ENCODE assay signal across 17 cellular contexts in the genomic region with DNA sequence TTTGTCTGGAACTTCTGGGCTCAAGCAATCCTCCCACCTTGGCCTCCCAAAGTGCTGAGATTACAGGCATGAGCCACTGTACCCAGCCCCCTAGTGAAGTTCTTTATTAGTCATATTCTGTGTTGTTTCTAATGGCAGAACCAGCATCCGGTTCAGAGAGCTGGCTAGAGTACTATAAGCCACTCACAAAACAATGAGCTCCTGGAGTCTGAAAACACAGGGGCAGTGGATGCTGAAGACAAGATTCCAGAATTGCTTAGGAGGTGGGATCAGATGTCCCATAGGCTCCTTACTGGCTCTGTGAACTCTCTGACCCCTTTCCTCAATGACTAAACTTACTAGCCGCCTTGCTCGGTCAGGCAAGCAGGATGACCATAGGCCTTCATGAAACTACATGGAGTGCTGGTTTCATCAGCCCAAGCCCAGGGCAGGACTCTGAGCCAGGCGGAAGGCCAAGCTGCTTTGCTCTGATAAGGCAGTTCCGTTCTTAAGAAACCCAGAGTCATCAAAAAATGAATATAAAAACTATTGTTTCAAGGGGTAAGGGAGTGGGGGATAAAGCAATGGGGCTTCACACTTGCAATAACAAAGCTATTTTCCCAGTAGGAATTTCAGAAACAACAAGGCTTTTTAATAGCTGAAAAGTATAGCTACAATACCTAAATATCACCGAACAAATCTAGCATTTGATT. TPM values are rescaled to one million over a fixed set of nuclear protein-coding genes. Genes with fewer than 3 reads are reported as not detected.
DNase-seq lines count a peak whose midpoint lies in the region; ATAC-seq, FAIRE-seq and TF ChIP-seq lines count a peak whose summit lies in the region.
"Had no signal": no experiment of that assay in that cellular context is flagged by ENCODE, and none has a peak within 500 bp of the region (broad histone marks: within the 10 kb centered on the region; RNA-seq: fewer than 3 reads in every experiment).

No MANE protein-coding gene starts in this region.

- H3K4me1 ChIP-seq in HEK293 (ENCODE audit: control insufficient read depth, insufficient read depth, low read length) (no peaks in the 10 kb centered on the region), colonic mucosa (no peaks in the 10 kb centered on the region), psoas muscle (peaks cover 26% of the 10 kb centered on the region)
- H3K4me1 ChIP-seq: HAP-1 had no signal

- TF ChIP-seq CTCF in HEK293 (tag by site-specific recombination; IDR thresholded peaks at IDR 0.05) (no peak), colonic mucosa (IDR thresholded peaks at IDR 0.05) (no peak), psoas muscle (IDR thresholded peaks at IDR 0.05) (no peak)

- no peak overlapping the region for H3K27ac Mint-ChIP-seq in activated naive CD4-positive, alpha-beta T cell treated with anti-CD3 and anti-CD28 coated beads, Interleukin-2, amount 50 U/mL, for 72 hours
- H3K27ac Mint-ChIP-seq: activated naive CD8-positive, alpha-beta T cell treated with anti-CD3 and anti-CD28 coated beads, Interleukin-2, amount 50 U/mL, for 24 hours; T-helper 1 cell treated with Interleukin-12 subunit alpha and Interleukin-12 subunit beta and Interleukin-4 antibody, amounts not matched to agents 30 μg/mL and 1 μg/mL, for 36 hours had no signal

- H3K4me3 ChIP-seq in HEK293 (ENCODE audit: low read depth, low read length), result no peak overlapping the region
- H3K4me3 ChIP-seq in colonic mucosa, result no peak overlapping the region
- H3K4me3 ChIP-seq in psoas muscle, result no peak overlapping the region
- H3K4me3 ChIP-seq: HAP-1 had no signal

- H3K27ac ChIP-seq in HEK293 (ENCODE audit: extremely low read depth, low read depth, low read length), result no peak overlapping the region
- H3K27ac ChIP-seq in colonic mucosa, result no peak overlapping the region
- peak overlapping the region; percentile 57 for H3K27ac ChIP-seq in psoas muscle

- CTCF ChIA-PET in HEK293 (lab: Yijun Ruan, JAX), result interaction anchor here (0.9 to 2.3 kb wide), 2 partner anchors 9 to 12 kb away, joined by 3 to 10 read pairs; no protein-coding TSS in a partner anchor

- no peaks in the 10 kb centered on the region for H3K27me3 ChIP-seq in colonic mucosa
- H3K27me3 ChIP-seq in psoas muscle (ENCODE audit: insufficient read depth in 3 of 3, low read length in 2 of 3), result no peaks in the 10 kb centered on the region

- H3K36me3 ChIP-seq in HEK293 (ENCODE audit: control insufficient read depth in 2 of 2, insufficient read depth in 1 of 2, low read length in 2 of 2) (peaks cover 0 to 81% of the 10 kb centered on the region in 2 experiments; a peak in 1 of 3 replicates), colonic mucosa (peaks cover 12% of the 10 kb centered on the region), psoas muscle (ENCODE audit: insufficient read depth in 1 of 2, low read depth in 1 of 2) (peaks cover 5 to 89% of the 10 kb centered on the region in 2 donors)

- no peak overlapping the region for H3K9ac ChIP-seq in colonic mucosa (ENCODE audit: low read depth in 2 of 2, low read length in 2 of 2)

- H3K36me3 Mint-ChIP-seq in activated naive CD4-positive, alpha-beta T cell treated with anti-CD3 and anti-CD28 coated beads, Interleukin-2, amount 50 U/mL, for 72 hours, result peaks cover 0 to 3% of the 10 kb centered on the region in 2 donors

- H3K9me3 Mint-ChIP-seq in activated naive CD4-positive, alpha-beta T cell treated with anti-CD3 and anti-CD28 coated beads, Interleukin-2, amount 50 U/mL, for 72 hours, result no peaks in the 10 kb centered on the region
- H3K9me3 Mint-ChIP-seq: activated naive CD8-positive, alpha-beta T cell treated with anti-CD3 and anti-CD28 coated beads, Interleukin-2, amount 50 U/mL, for 24 hours; T-helper 1 cell treated with Interleukin-12 subunit alpha and Interleukin-12 subunit beta and Interleukin-4 antibody, amounts not matched to agents 30 μg/mL and 1 μg/mL, for 36 hours had no signal

- intact Hi-C loops in colonic mucosa (cut with DNase I) (no loop called here), psoas muscle (cut with DNase I) (no loop called here)

- no peaks in the 10 kb centered on the region for H3K9me3 ChIP-seq in HEK293 (ENCODE audit: control insufficient read depth, insufficient read depth, low read depth, low read length)
- no peaks in the 10 kb centered on the region for H3K9me3 ChIP-seq in colonic mucosa
- no peaks in the 10 kb centered on the region for H3K9me3 ChIP-seq in psoas muscle
- H3K9me3 ChIP-seq: HAP-1 had no signal

- DNase-seq in colonic mucosa (peak; percentile 27), hepatic stellate cell (ENCODE audit: low spot score) (peak; percentile 53), psoas muscle (no peak), NCI-H2227 (lab: John Stamatoyannopoulos, UW; ENCODE audit: unreplicated experiment) (no peak), frontal cortex (ENCODE audit: low spot score in 2 of 2) (no peak)
- DNase-seq in activated naive CD4-positive, alpha-beta T cell treated with anti-CD3 and anti-CD28 coated beads, Interleukin-2, amount 50 U/mL, for 72 hours (ENCODE audit: low spot score in 2 of 2), result no peak
- DNase-seq in activated CD4-positive, alpha-beta T cell treated with anti-CD3 and anti-CD28 coated beads, Interleukin-2, amount 50 U/mL, for 4 hours, result no peak
- DNase-seq: activated naive CD8-positive, alpha-beta T cell treated with anti-CD3 and anti-CD28 coated beads, Interleukin-2, amount 50 U/mL, for 24 hours; DMS53; NCI-H2081 had no signal

- no peak for ATAC-seq in psoas muscle
- ATAC-seq in activated naive CD4-positive, alpha-beta T cell treated with anti-CD3 and anti-CD28 coated beads, Interleukin-2, amount 50 U/mL, for 72 hours, result no peak
- ATAC-seq: activated naive CD8-positive, alpha-beta T cell treated with anti-CD3 and anti-CD28 coated beads, Interleukin-2, amount 50 U/mL, for 24 hours had no signal

- no peak for FAIRE-seq in frontal cortex (lab: Jason Lieb, UNC)
- FAIRE-seq: GM12892, islet of Langerhans had no signal

- WGBS in psoas muscle, 3 donors, result 73 to 91% (median 91%) methylated on average over 6 of the region's 6 CpGs

- POLR2A ChIA-PET in HEK293 (lab: Yijun Ruan, JAX), result interaction anchor here (1.5 kb wide), 1 partner anchor 9 kb away, joined by 3 read pairs; no protein-coding TSS in a partner anchor

TF ChIP-seq in HEK293, 187 proteins besides CTCF, POLR2A, EP300 and RAD21:
- TF ChIP-seq ZNF391 (tag by site-specific recombination; IDR thresholded peaks at IDR 0.05; ENCODE audit: borderline replicate concordance, low read depth), result no peak
- TF ChIP-seq, protein P1, sequence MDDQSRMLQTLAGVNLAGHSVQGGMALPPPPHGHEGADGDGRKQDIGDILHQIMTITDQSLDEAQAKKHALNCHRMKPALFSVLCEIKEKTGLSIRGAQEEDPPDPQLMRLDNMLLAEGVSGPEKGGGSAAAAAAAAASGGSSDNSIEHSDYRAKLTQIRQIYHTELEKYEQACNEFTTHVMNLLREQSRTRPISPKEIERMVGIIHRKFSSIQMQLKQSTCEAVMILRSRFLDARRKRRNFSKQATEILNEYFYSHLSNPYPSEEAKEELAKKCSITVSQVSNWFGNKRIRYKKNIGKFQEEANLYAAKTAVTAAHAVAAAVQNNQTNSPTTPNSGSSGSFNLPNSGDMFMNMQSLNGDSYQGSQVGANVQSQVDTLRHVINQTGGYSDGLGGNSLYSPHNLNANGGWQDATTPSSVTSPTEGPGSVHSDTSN (CRISPR knock-in tag; IDR thresholded peaks at IDR 0.05), result no peak
- 0 out of 2 replicates have a peak, but pooled peaks have one; percentile 50 for TF ChIP-seq ZNF121 (tag by site-specific recombination; IDR thresholded peaks at IDR 0.05)

RNA-seq across cellular contexts. Expression of gene MTHFR, which starts 8.1 kb away (rescaled TPM):
- total RNA-seq in colonic mucosa (10 to 100 TPM; 23.8 to 30.4 TPM), psoas muscle (10 to 100 TPM; 12.7 to 26.2 (median 17.6) TPM), frontal cortex (24.5 TPM)
- polyA plus RNA-seq in psoas muscle, result 10 to 100 TPM in 1 of 3 donors, 1 to 10 TPM in 2; 5.8 to 21.7 (median 8.6) TPM
- total RNA-seq in activated naive CD4-positive, alpha-beta T cell treated with anti-CD3 and anti-CD28 coated beads, Interleukin-2, amount 50 U/mL, for 72 hours, result 10 to 100 TPM; 14.8 to 18.2 TPM

RNA-seq across cellular contexts. Expression of gene CLCN6, which starts 8.3 kb away (rescaled TPM):
- total RNA-seq in colonic mucosa (10 to 100 TPM in 1 of 2 donors, 1 to 10 TPM in 1; 8.4 to 14.5 TPM), psoas muscle (10 to 100 TPM in 1 of 4 donors, 1 to 10 TPM in 3; 5.5 to 17.5 (median 8.1) TPM), frontal cortex (14.7 TPM)
- 10 to 100 TPM in 1 of 3 donors, 1 to 10 TPM in 2; 6.0 to 12.0 (median 8.3) TPM for polyA plus RNA-seq in psoas muscle
- 10 to 100 TPM; 14.8 to 16.6 TPM for total RNA-seq in activated naive CD4-positive, alpha-beta T cell treated with anti-CD3 and anti-CD28 coated beads, Interleukin-2, amount 50 U/mL, for 72 hours

RNA-seq across cellular contexts. Expression of gene C1orf167, which starts 35.7 kb away (rescaled TPM):
- total RNA-seq in colonic mucosa (not detected), psoas muscle (1 to 10 TPM; 1.8 to 5.3 (median 3.4) TPM), frontal cortex (not detected)
- 1 to 10 TPM; 1.9 to 2.5 (median 2.1) TPM for polyA plus RNA-seq in psoas muscle
- total RNA-seq in activated naive CD4-positive, alpha-beta T cell treated with anti-CD3 and anti-CD28 coated beads, Interleukin-2, amount 50 U/mL, for 72 hours, result not detected
- total RNA-seq: activated CD8-positive, alpha-beta memory T cell treated with anti-CD3 and anti-CD28 coated beads for 36 hours had no signal

RNA-seq across cellular contexts. Expression of gene NPPA, which starts 49.9 kb away (rescaled TPM):
- total RNA-seq in colonic mucosa (1 to 10 TPM in 1 of 2 donors, not detected in 1; 3.1 TPM), psoas muscle (1 to 10 TPM in 2 of 4 donors, under 1 TPM in 2; 0.28 to 2.1 (median 0.92) TPM), frontal cortex (3.3 TPM)
- 1 to 10 TPM in 1 of 3 donors, under 1 TPM in 2; 0.08 to 3.6 (median 0.13) TPM for polyA plus RNA-seq in psoas muscle
- total RNA-seq in activated naive CD4-positive, alpha-beta T cell treated with anti-CD3 and anti-CD28 coated beads, Interleukin-2, amount 50 U/mL, for 72 hours, result not detected
- total RNA-seq: activated CD8-positive, alpha-beta memory T cell treated with anti-CD3 and anti-CD28 coated beads for 36 hours; ureter had no signal

Comparison
In these comparisons a context has a peak if more than half of its experiments do, and no peak if none do; other contexts are left out.
1. DNase-seq: peak in colonic mucosa (single experiment) and hepatic stellate cell (single experiment); none in psoas muscle (0 of 2), activated naive CD4-positive, alpha-beta T cell treated with anti-CD3 and anti-CD28 coated beads, Interleukin-2, amount 50 U/mL, for 72 hours (0 of 2), activated CD4-positive, alpha-beta T cell treated with anti-CD3 and anti-CD28 coated beads, Interleukin-2, amount 50 U/mL, for 4 hours (0 of 2), NCI-H2227 (single experiment) and frontal cortex (0 of 2).